ENCODE assay signal across 1 cellular context in the genomic region with DNA sequence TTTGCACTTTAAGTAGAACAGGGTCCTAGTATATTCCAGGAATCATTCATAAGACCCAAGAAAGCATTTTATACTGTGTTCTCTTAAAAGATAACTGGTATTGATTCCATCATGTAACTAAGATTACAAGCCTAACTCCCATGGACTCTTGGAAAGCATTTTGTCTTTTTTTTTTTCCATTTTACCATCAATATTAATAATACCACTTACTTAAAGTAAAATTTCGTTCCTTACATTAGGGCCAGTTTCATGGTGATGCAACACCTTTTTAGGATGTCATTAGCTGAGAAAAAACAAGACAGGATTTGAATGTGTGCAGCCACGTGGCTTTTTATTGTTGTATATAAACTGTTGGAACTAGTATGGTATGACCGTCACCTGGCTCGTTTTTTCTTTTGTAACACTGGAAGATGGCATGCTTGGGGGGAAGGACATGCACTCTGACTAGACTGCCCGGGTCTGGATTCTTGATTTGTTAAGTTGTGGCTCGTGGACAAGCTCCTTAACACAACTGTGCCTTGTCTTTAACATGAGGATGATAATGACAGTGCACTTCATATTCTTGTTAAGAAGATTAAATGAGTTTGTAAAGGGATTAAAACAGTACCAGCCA.
TF ChIP-seq lines count a peak whose summit lies in the region.

No MANE protein-coding gene starts in this region.

TF ChIP-seq in K562, 482 proteins besides CTCF, POLR2A, EP300 and RAD21 (continued from another document and continues in another):
- no peak for TF ChIP-seq RCOR1 (IDR thresholded peaks at IDR 0.05; ENCODE audit: borderline replicate concordance in 1 of 2, low read depth in 2 of 2, low read length in 2 of 2)
- TF ChIP-seq ILF3 (IDR thresholded peaks at IDR 0.05; ENCODE audit: borderline replicate concordance): no peak
- 0 out of 2 replicates have a peak, but pooled peaks have one; percentile 20 for TF ChIP-seq MYBL2 (IDR thresholded peaks at IDR 0.05; ENCODE audit: low read depth)
- TF ChIP-seq MYBL2 (CRISPR knock-in tag; IDR thresholded peaks at IDR 0.05; ENCODE audit: borderline replicate concordance): no peak
- no peak for TF ChIP-seq YY1 (IDR thresholded peaks at IDR 0.05; ENCODE audit: borderline replicate concordance in 1 of 3, control insufficient read depth in 1 of 3, extremely low read depth in 1 of 3, insufficient read depth in 3 of 3, insufficient read length in 1 of 3, insufficient replicate concordance in 2 of 3, low read depth in 1 of 3, low read length in 2 of 3)
- TF ChIP-seq PHF21A (IDR thresholded peaks at IDR 0.05; ENCODE audit: borderline replicate concordance, low read depth): no peak
- TF ChIP-seq, protein P1, sequence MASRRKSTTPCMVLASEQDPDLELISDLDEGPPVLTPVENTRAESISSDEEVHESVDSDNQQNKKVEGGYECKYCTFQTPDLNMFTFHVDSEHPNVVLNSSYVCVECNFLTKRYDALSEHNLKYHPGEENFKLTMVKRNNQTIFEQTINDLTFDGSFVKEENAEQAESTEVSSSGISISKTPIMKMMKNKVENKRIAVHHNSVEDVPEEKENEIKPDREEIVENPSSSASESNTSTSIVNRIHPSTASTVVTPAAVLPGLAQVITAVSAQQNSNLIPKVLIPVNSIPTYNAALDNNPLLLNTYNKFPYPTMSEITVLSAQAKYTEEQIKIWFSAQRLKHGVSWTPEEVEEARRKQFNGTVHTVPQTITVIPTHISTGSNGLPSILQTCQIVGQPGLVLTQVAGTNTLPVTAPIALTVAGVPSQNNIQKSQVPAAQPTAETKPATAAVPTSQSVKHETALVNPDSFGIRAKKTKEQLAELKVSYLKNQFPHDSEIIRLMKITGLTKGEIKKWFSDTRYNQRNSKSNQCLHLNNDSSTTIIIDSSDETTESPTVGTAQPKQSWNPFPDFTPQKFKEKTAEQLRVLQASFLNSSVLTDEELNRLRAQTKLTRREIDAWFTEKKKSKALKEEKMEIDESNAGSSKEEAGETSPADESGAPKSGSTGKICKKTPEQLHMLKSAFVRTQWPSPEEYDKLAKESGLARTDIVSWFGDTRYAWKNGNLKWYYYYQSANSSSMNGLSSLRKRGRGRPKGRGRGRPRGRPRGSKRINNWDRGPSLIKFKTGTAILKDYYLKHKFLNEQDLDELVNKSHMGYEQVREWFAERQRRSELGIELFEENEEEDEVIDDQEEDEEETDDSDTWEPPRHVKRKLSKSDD (conservative IDR thresholded peaks at IDR 0.05; ENCODE audit: low read length): no peak
- no peak for TF ChIP-seq MCM2 (IDR thresholded peaks at IDR 0.05; ENCODE audit: low read depth)
- TF ChIP-seq ZC3H4 (CRISPR knock-in tag; IDR thresholded peaks at IDR 0.05; ENCODE audit: borderline replicate concordance): no peak
- peak; percentile 74; the same call in 1 of the 2 replicates for TF ChIP-seq CREB3L1 (IDR thresholded peaks at IDR 0.05; ENCODE audit: borderline replicate concordance, low read depth)
- TF ChIP-seq THRAP3 (IDR thresholded peaks at IDR 0.05; ENCODE audit: borderline replicate concordance): no peak
- TF ChIP-seq CTCFL (IDR thresholded peaks at IDR 0.05; ENCODE audit: borderline replicate concordance, insufficient read depth, low read depth, low read length, poor library complexity, severe bottlenecking): no peak
- no peak for TF ChIP-seq ZNF197 (CRISPR knock-in tag; IDR thresholded peaks at IDR 0.05; ENCODE audit: low read depth)
- no peak for TF ChIP-seq ZNF583 (CRISPR knock-in tag; IDR thresholded peaks at IDR 0.05)
- no peak for TF ChIP-seq HDGF (IDR thresholded peaks at IDR 0.05)
- TF ChIP-seq, protein P2, sequence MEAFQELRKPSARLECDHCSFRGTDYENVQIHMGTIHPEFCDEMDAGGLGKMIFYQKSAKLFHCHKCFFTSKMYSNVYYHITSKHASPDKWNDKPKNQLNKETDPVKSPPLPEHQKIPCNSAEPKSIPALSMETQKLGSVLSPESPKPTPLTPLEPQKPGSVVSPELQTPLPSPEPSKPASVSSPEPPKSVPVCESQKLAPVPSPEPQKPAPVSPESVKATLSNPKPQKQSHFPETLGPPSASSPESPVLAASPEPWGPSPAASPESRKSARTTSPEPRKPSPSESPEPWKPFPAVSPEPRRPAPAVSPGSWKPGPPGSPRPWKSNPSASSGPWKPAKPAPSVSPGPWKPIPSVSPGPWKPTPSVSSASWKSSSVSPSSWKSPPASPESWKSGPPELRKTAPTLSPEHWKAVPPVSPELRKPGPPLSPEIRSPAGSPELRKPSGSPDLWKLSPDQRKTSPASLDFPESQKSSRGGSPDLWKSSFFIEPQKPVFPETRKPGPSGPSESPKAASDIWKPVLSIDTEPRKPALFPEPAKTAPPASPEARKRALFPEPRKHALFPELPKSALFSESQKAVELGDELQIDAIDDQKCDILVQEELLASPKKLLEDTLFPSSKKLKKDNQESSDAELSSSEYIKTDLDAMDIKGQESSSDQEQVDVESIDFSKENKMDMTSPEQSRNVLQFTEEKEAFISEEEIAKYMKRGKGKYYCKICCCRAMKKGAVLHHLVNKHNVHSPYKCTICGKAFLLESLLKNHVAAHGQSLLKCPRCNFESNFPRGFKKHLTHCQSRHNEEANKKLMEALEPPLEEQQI (IDR thresholded peaks at IDR 0.05): no peak
- no peak for TF ChIP-seq ZNF121 (CRISPR knock-in tag; conservative IDR thresholded peaks at IDR 0.05)
- TF ChIP-seq RBM15 (IDR thresholded peaks at IDR 0.05; ENCODE audit: insufficient read depth, low read length): no peak
- no peak for TF ChIP-seq MCM5 (IDR thresholded peaks at IDR 0.05; ENCODE audit: low read depth)
- TF ChIP-seq, protein P3, sequence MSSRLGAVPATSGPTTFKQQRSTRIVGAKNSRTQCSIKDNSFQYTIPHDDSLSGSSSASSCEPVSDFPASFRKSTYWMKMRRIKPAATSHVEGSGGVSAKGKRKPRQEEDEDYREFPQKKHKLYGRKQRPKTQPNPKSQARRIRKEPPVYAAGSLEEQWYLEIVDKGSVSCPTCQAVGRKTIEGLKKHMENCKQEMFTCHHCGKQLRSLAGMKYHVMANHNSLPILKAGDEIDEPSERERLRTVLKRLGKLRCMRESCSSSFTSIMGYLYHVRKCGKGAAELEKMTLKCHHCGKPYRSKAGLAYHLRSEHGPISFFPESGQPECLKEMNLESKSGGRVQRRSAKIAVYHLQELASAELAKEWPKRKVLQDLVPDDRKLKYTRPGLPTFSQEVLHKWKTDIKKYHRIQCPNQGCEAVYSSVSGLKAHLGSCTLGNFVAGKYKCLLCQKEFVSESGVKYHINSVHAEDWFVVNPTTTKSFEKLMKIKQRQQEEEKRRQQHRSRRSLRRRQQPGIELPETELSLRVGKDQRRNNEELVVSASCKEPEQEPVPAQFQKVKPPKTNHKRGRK (tag; IDR thresholded peaks at IDR 0.05): no peak
- peak; percentile 51; the same call in 1 of the 2 replicates for TF ChIP-seq NFE2 (IDR thresholded peaks at IDR 0.05; ENCODE audit: low read depth)
- TF ChIP-seq ZNF398 (CRISPR knock-in tag; IDR thresholded peaks at IDR 0.05): no peak
- no peak for TF ChIP-seq TCF7 (IDR thresholded peaks at IDR 0.05; ENCODE audit: borderline replicate concordance)
- TF ChIP-seq, protein P4, sequence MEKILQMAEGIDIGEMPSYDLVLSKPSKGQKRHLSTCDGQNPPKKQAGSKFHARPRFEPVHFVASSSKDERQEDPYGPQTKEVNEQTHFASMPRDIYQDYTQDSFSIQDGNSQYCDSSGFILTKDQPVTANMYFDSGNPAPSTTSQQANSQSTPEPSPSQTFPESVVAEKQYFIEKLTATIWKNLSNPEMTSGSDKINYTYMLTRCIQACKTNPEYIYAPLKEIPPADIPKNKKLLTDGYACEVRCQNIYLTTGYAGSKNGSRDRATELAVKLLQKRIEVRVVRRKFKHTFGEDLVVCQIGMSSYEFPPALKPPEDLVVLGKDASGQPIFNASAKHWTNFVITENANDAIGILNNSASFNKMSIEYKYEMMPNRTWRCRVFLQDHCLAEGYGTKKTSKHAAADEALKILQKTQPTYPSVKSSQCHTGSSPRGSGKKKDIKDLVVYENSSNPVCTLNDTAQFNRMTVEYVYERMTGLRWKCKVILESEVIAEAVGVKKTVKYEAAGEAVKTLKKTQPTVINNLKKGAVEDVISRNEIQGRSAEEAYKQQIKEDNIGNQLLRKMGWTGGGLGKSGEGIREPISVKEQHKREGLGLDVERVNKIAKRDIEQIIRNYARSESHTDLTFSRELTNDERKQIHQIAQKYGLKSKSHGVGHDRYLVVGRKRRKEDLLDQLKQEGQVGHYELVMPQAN (IDR thresholded peaks at IDR 0.05; ENCODE audit: borderline replicate concordance): no peak
- no peak for TF ChIP-seq KLF13 (tag; IDR thresholded peaks at IDR 0.05; ENCODE audit: borderline replicate concordance, low read depth)
- peak; percentile 79 for TF ChIP-seq ATF4 (CRISPR knock-in tag; IDR thresholded peaks at IDR 0.05)
- TF ChIP-seq KAT2B (IDR thresholded peaks at IDR 0.05; ENCODE audit: low read depth, low read length): no peak
- no peak for TF ChIP-seq ZFP1 (CRISPR knock-in tag; IDR thresholded peaks at IDR 0.05)
- TF ChIP-seq, protein P5, sequence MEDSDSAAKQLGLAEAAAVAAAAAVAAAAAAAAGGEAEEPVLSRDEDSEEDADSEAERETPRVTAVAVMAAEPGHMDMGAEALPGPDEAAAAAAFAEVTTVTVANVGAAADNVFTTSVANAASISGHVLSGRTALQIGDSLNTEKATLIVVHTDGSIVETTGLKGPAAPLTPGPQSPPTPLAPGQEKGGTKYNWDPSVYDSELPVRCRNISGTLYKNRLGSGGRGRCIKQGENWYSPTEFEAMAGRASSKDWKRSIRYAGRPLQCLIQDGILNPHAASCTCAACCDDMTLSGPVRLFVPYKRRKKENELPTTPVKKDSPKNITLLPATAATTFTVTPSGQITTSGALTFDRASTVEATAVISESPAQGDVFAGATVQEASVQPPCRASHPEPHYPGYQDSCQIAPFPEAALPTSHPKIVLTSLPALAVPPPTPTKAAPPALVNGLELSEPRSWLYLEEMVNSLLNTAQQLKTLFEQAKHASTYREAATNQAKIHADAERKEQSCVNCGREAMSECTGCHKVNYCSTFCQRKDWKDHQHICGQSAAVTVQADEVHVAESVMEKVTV (CRISPR knock-in tag; IDR thresholded peaks at IDR 0.05): no peak
- no peak for TF ChIP-seq ZNF764 (CRISPR knock-in tag; IDR thresholded peaks at IDR 0.05; ENCODE audit: low read depth)
- TF ChIP-seq SREBF2 (CRISPR knock-in tag; IDR thresholded peaks at IDR 0.05): no peak
- TF ChIP-seq CBX8 (IDR thresholded peaks at IDR 0.05; ENCODE audit: borderline replicate concordance, extremely low read depth, low read depth, low read length, poor library complexity, severe bottlenecking): no peak
- TF ChIP-seq ARID2 (IDR thresholded peaks at IDR 0.05): no peak
- no peak for TF ChIP-seq ZNF274 (IDR thresholded peaks at IDR 0.05; ENCODE audit: borderline replicate concordance, low read depth, low read length)
- TF ChIP-seq CREM (IDR thresholded peaks at IDR 0.05; ENCODE audit: low read depth): no peak
- TF ChIP-seq PHB2 (IDR thresholded peaks at IDR 0.05; ENCODE audit: low read depth): no peak
